8 cellular contexts compared by ENCODE assay signal in genomic region chr9:124852829-124853531, GRCh38. TPM values are rescaled to one million over a fixed set of nuclear protein-coding genes. Genes with fewer than 3 reads are reported as not detected.
DNase-seq lines count a peak whose midpoint lies in the region; ATAC-seq and TF ChIP-seq lines count a peak whose summit lies in the region.

A gene with protein sequence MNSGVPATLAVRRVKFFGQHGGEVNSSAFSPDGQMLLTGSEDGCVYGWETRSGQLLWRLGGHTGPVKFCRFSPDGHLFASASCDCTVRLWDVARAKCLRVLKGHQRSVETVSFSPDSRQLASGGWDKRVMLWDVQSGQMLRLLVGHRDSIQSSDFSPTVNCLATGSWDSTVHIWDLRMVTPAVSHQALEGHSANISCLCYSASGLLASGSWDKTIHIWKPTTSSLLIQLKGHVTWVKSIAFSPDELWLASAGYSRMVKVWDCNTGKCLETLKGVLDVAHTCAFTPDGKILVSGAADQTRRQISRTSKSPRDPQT (plus strand): TSS chr9:124853460. CDS start chr9:124853532, 72 bp downstream.

- H3K27ac ChIP-seq in left lung, result no peak within 1 kb of the TSS

- peak; percentile 58 for ATAC-seq in HG02973 (IDR thresholded peaks at IDR 0.05; ENCODE audit: unreplicated experiment)
- peak; percentile 95 for ATAC-seq in left lung

- H3K27me3 Mint-ChIP-seq in activated CD4-positive, alpha-beta T cell treated with anti-CD3 and anti-CD28 coated beads, Interleukin-2, amount 10 ng/mL, durations not matched to agents 7 days and 5 days, result peaks cover 10% of the 10 kb centered on the region
- peaks cover 30% of the 10 kb centered on the region for H3K27me3 Mint-ChIP-seq in dendritic cell treated with granulocyte-macrophage colony-stimulating factor and Interleukin-4, amounts not matched to agents 40 ng/mL and 50 ng/mL, for 4 days

- H3K4me3 ChIP-seq in left lung, result peak within 1 kb of the TSS; percentile 33 to 37

- DNase-seq in NCI-H1436 (lab: John Stamatoyannopoulos, UW), result peak; percentile 53
- no peak for DNase-seq in NCI-H1436 treated with DMSO at 0.1 percent for 48 hours (lab: John Stamatoyannopoulos, UW)
- DNase-seq in NCI-H510A (lab: John Stamatoyannopoulos, UW), result peak; percentile 35
- DNase-seq in activated CD4-positive, alpha-beta T cell treated with anti-CD3 and anti-CD28 coated beads, Interleukin-2, amount 10 ng/mL, durations not matched to agents 7 days and 5 days, result peak; percentile 75
- peak; percentile 71 to 96 for DNase-seq in left lung
- DNase-seq in stimulated activated CD4-positive, alpha-beta T cell treated with anti-CD3 and anti-CD28 coated beads, Interleukin-4, amount 100 ng/mL, for 1 hour, result peak; percentile 75

- H3K4me1 Mint-ChIP-seq in activated CD4-positive, alpha-beta T cell treated with anti-CD3 and anti-CD28 coated beads, Interleukin-2, amount 10 ng/mL, durations not matched to agents 7 days and 5 days, result peaks cover 11% of the 10 kb centered on the region
- peaks cover 6% of the 10 kb centered on the region for H3K4me1 Mint-ChIP-seq in dendritic cell treated with granulocyte-macrophage colony-stimulating factor and Interleukin-4, amounts not matched to agents 40 ng/mL and 50 ng/mL, for 4 days (ENCODE audit: low read depth)

- no peak within 1 kb of the TSS for H3K27ac Mint-ChIP-seq in activated CD4-positive, alpha-beta T cell treated with anti-CD3 and anti-CD28 coated beads, Interleukin-2, amount 10 ng/mL, durations not matched to agents 7 days and 5 days
- H3K27ac Mint-ChIP-seq in dendritic cell treated with granulocyte-macrophage colony-stimulating factor and Interleukin-4, amounts not matched to agents 40 ng/mL and 50 ng/mL, for 4 days, result peak within 1 kb of the TSS; percentile 57

- H3K27me3 ChIP-seq in left lung, result no peaks in the 10 kb centered on the region

- CTCF ChIA-PET in activated CD4-positive, alpha-beta T cell treated with anti-CD3 and anti-CD28 coated beads, Interleukin-2, amount 10 ng/mL, durations not matched to agents 7 days and 5 days (lab: Charles Lee), result interaction anchor here (0.6 to 10.0 kb wide), 40 partner anchors 9 to 522 kb away, joined by 3 to 173 read pairs (median 4); partner anchors contain the start of genes ARPC5L, NR6A1, OLFML2A and RPL35

- POLR2A ChIA-PET in activated CD4-positive, alpha-beta T cell treated with anti-CD3 and anti-CD28 coated beads, Interleukin-2, amount 10 ng/mL, durations not matched to agents 7 days and 5 days (lab: Charles Lee), result no interaction called here

- H3K9me3 Mint-ChIP-seq in activated CD4-positive, alpha-beta T cell treated with anti-CD3 and anti-CD28 coated beads, Interleukin-2, amount 10 ng/mL, durations not matched to agents 7 days and 5 days, result no peaks in the 10 kb centered on the region
- H3K9me3 Mint-ChIP-seq in dendritic cell treated with granulocyte-macrophage colony-stimulating factor and Interleukin-4, amounts not matched to agents 40 ng/mL and 50 ng/mL, for 4 days, result no peaks in the 10 kb centered on the region

- peak within 1 kb of the TSS; percentile 61 for H3K4me3 Mint-ChIP-seq in activated CD4-positive, alpha-beta T cell treated with anti-CD3 and anti-CD28 coated beads, Interleukin-2, amount 10 ng/mL, durations not matched to agents 7 days and 5 days
- H3K4me3 Mint-ChIP-seq in dendritic cell treated with granulocyte-macrophage colony-stimulating factor and Interleukin-4, amounts not matched to agents 40 ng/mL and 50 ng/mL, for 4 days, result peak within 1 kb of the TSS; percentile 78

- no peaks in the 10 kb centered on the region for H3K9me3 ChIP-seq in left lung

- intact Hi-C loops in dendritic cell treated with granulocyte-macrophage colony-stimulating factor and Interleukin-4, amounts not matched to agents 40 ng/mL and 50 ng/mL, for 4 days (cut with micrococcal nuclease), result loop anchor here (1.0 to 10.0 kb wide), 3 partner anchors 81 to 519 kb away; no protein-coding TSS in a partner anchor
- intact Hi-C loops in left lung (cut with DNase I), result no loop called here

- H3K36me3 ChIP-seq in left lung, result peaks cover 0 to 22% of the 10 kb centered on the region in 2 donors

- peaks cover 7% of the 10 kb centered on the region for H3K36me3 Mint-ChIP-seq in activated CD4-positive, alpha-beta T cell treated with anti-CD3 and anti-CD28 coated beads, Interleukin-2, amount 10 ng/mL, durations not matched to agents 7 days and 5 days (ENCODE audit: low read depth)
- peaks cover 19% of the 10 kb centered on the region for H3K36me3 Mint-ChIP-seq in dendritic cell treated with granulocyte-macrophage colony-stimulating factor and Interleukin-4, amounts not matched to agents 40 ng/mL and 50 ng/mL, for 4 days (ENCODE audit: low read depth)

- peaks cover 8 to 17% of the 10 kb centered on the region in 2 donors for H3K4me1 ChIP-seq in left lung

- TF ChIP-seq CTCF in left lung (IDR thresholded peaks at IDR 0.05), result peak; percentile 98

RNA-seq across cellular contexts. Expression of the gene that starts here (rescaled TPM):
- total RNA-seq in activated CD4-positive, alpha-beta T cell treated with anti-CD3 and anti-CD28 coated beads, Interleukin-2, amount 10 ng/mL, durations not matched to agents 7 days and 5 days, result not detected
- 1 to 10 TPM in 1 of 2 donors, not detected in 1; 3.6 TPM for total RNA-seq in left lung

Comparison
In these comparisons a context has a peak if more than half of its experiments do, and no peak if none do; other contexts are left out.
1. Peak in DNase-seq in activated CD4-positive, alpha-beta T cell treated with anti-CD3 and anti-CD28 coated beads, Interleukin-2, amount 10 ng/mL, durations not matched to agents 7 days and 5 days; RNA of the gene not detected or under 1 TPM.